Comparison of ENCODE assay signal across 9 cellular contexts in genomic region chr14:68377459-68377858, GRCh38.
DNase-seq lines count a peak whose midpoint lies in the region; ATAC-seq and TF ChIP-seq lines count a peak whose summit lies in the region.
"Had no signal": no experiment of that assay in that cellular context is flagged by ENCODE, and none has a peak within 500 bp of the region (broad histone marks: within the 10 kb centered on the region; RNA-seq: fewer than 3 reads in every experiment).

No MANE protein-coding gene starts in this region.

- peak overlapping the region in 1 of 2 experiments; percentile 40 for H3K4ac ChIP-seq in mesenchymal stem cell (ENCODE audit: low read depth in 1 of 2, low read length in 2 of 2)

- POLR2A ChIA-PET in activated CD8-positive, alpha-beta T cell treated with anti-CD3 and anti-CD28 coated beads for 36 hours (lab: Charles Lee) = interaction anchor here (0.7 to 1.7 kb wide), 3 partner anchors 31 to 411 kb away, joined by 3 to 4 read pairs (median 3); no protein-coding TSS in a partner anchor
- POLR2A ChIA-PET in activated CD8-positive, alpha-beta T cell treated with anti-CD3 and anti-CD28 coated beads, Interleukin-2, amount 10 ng/mL, durations not matched to agents 7 days and 5 days (lab: Charles Lee) = no interaction called here
- POLR2A ChIA-PET in HEK293T (lab: Yijun Ruan, JAX) = no interaction called here

- ATAC-seq in activated CD8-positive, alpha-beta T cell treated with anti-CD3 and anti-CD28 coated beads for 36 hours = no peak
- no peak for ATAC-seq in activated CD8-positive, alpha-beta T cell treated with anti-CD3 and anti-CD28 coated beads, Interleukin-2, amount 10 ng/mL, durations not matched to agents 7 days and 5 days
- ATAC-seq in upper lobe of right lung (peak; percentile 91), HG02884 (IDR thresholded peaks at IDR 0.05; ENCODE audit: unreplicated experiment) (no peak)

- no peaks in the 10 kb centered on the region for H3K79me1 ChIP-seq in mesenchymal stem cell (replicated peaks; ENCODE audit: low read length, poor library complexity, severe bottlenecking)

- H2BK12ac ChIP-seq in mesenchymal stem cell (ENCODE audit: low read length in 2 of 2) = peak overlapping the region; percentile 80 to 86

- no peaks in the 10 kb centered on the region for H3K9me3 ChIP-seq in colonic mucosa
- H3K9me3 ChIP-seq in mesenchymal stem cell (ENCODE audit: control insufficient read depth, low read length) = no peaks in the 10 kb centered on the region
- no peaks in the 10 kb centered on the region for H3K9me3 ChIP-seq in upper lobe of right lung

- no peak overlapping the region for H3K14ac ChIP-seq in mesenchymal stem cell (ENCODE audit: low read length in 2 of 2)

- peak overlapping the region; percentile 9 to 91 for H3K18ac ChIP-seq in mesenchymal stem cell (ENCODE audit: low read depth in 1 of 2, low read length in 2 of 2)

- no peak overlapping the region for H2BK120ac ChIP-seq in mesenchymal stem cell (ENCODE audit: low read depth, low read length)

- H3K4me3 ChIP-seq in colonic mucosa = no peak overlapping the region
- no peak overlapping the region for H3K4me3 ChIP-seq in mesenchymal stem cell (ENCODE audit: insufficient read depth in 1 of 2, low read depth in 1 of 2, low read length in 2 of 2)
- no peak overlapping the region for H3K4me3 ChIP-seq in upper lobe of right lung

- no peak overlapping the region for H3K23ac ChIP-seq in mesenchymal stem cell (ENCODE audit: low read length in 2 of 2)

- WGBS in mesenchymal stem cell = 80% methylated on average over 5 of the region's 8 CpGs

- peak overlapping the region; percentile 56 for H3K27ac Mint-ChIP-seq in activated CD8-positive, alpha-beta T cell treated with anti-CD3 and anti-CD28 coated beads for 36 hours
- no peak overlapping the region for H3K27ac Mint-ChIP-seq in activated CD8-positive, alpha-beta T cell treated with anti-CD3 and anti-CD28 coated beads, Interleukin-2, amount 10 ng/mL, durations not matched to agents 7 days and 5 days

- no peak overlapping the region for H2AFZ ChIP-seq in mesenchymal stem cell (ENCODE audit: low read depth, low read length)

- H3K27me3 ChIP-seq in colonic mucosa (no peaks in the 10 kb centered on the region), mesenchymal stem cell (ENCODE audit: control insufficient read depth in 1 of 2, insufficient read depth in 1 of 2, low read length in 2 of 2) (no peaks in the 10 kb centered on the region), upper lobe of right lung (no peaks in the 10 kb centered on the region)

- H2BK5ac ChIP-seq in mesenchymal stem cell (ENCODE audit: low read depth, low read length, poor library complexity, severe bottlenecking) = no peak overlapping the region

- H3K36me3 Mint-ChIP-seq in activated CD8-positive, alpha-beta T cell treated with anti-CD3 and anti-CD28 coated beads for 36 hours (ENCODE audit: low read depth) = no peaks in the 10 kb centered on the region
- peaks cover 7% of the 10 kb centered on the region for H3K36me3 Mint-ChIP-seq in activated CD8-positive, alpha-beta T cell treated with anti-CD3 and anti-CD28 coated beads, Interleukin-2, amount 10 ng/mL, durations not matched to agents 7 days and 5 days (ENCODE audit: low read depth)

- no peaks in the 10 kb centered on the region for H3K4me1 ChIP-seq in colonic mucosa
- peaks cover 1% of the 10 kb centered on the region for H3K4me1 ChIP-seq in mesenchymal stem cell (ENCODE audit: control insufficient read depth, insufficient read depth, low read depth, low read length)
- H3K4me1 ChIP-seq in upper lobe of right lung = peaks cover 51% of the 10 kb centered on the region

- H3K27ac ChIP-seq in colonic mucosa = peak overlapping the region; percentile 56
- no peak overlapping the region for H3K27ac ChIP-seq in mesenchymal stem cell (ENCODE audit: low read length, poor library complexity, severe bottlenecking)
- H3K27ac ChIP-seq in upper lobe of right lung = peak overlapping the region; percentile 49
- H3K27ac ChIP-seq: C4-2B had no signal

- no peak overlapping the region for H2AK5ac ChIP-seq in mesenchymal stem cell (ENCODE audit: low read length, severe bottlenecking)

- no peaks in the 10 kb centered on the region for H3K36me3 ChIP-seq in colonic mucosa
- no peaks in the 10 kb centered on the region for H3K36me3 ChIP-seq in mesenchymal stem cell (ENCODE audit: control insufficient read depth in 1 of 2, insufficient read depth in 2 of 2, low read depth in 1 of 2, low read length in 2 of 2)
- H3K36me3 ChIP-seq in upper lobe of right lung = no peaks in the 10 kb centered on the region

- peak overlapping the region; percentile 1 for H4K8ac ChIP-seq in mesenchymal stem cell (ENCODE audit: low read length)

- no peak overlapping the region for H3K4me3 Mint-ChIP-seq in activated CD8-positive, alpha-beta T cell treated with anti-CD3 and anti-CD28 coated beads for 36 hours
- H3K4me3 Mint-ChIP-seq in activated CD8-positive, alpha-beta T cell treated with anti-CD3 and anti-CD28 coated beads, Interleukin-2, amount 10 ng/mL, durations not matched to agents 7 days and 5 days = no peak overlapping the region

- CTCF ChIA-PET in activated CD8-positive, alpha-beta T cell treated with anti-CD3 and anti-CD28 coated beads for 36 hours (lab: Charles Lee) = interaction anchor here (0.9 to 1.3 kb wide), 2 partner anchors 125 to 128 kb away, joined by 3 read pairs; no protein-coding TSS in a partner anchor
- CTCF ChIA-PET in activated CD8-positive, alpha-beta T cell treated with anti-CD3 and anti-CD28 coated beads, Interleukin-2, amount 10 ng/mL, durations not matched to agents 7 days and 5 days (lab: Charles Lee) = interaction anchor here (0.9 to 1.5 kb wide), 9 partner anchors 10 to 486 kb away, joined by 3 to 7 read pairs (median 4); partner anchors contain the start of gene ZFP36L1
- CTCF ChIA-PET in HEK293T (lab: Yijun Ruan, JAX) = no interaction called here

- peaks cover 58% of the 10 kb centered on the region for H3K4me1 Mint-ChIP-seq in activated CD8-positive, alpha-beta T cell treated with anti-CD3 and anti-CD28 coated beads for 36 hours (ENCODE audit: low read depth)
- H3K4me1 Mint-ChIP-seq in activated CD8-positive, alpha-beta T cell treated with anti-CD3 and anti-CD28 coated beads, Interleukin-2, amount 10 ng/mL, durations not matched to agents 7 days and 5 days (ENCODE audit: low read depth) = peaks cover 61% of the 10 kb centered on the region

- no peaks in the 10 kb centered on the region for H3K9me3 Mint-ChIP-seq in activated CD8-positive, alpha-beta T cell treated with anti-CD3 and anti-CD28 coated beads for 36 hours
- H3K9me3 Mint-ChIP-seq in activated CD8-positive, alpha-beta T cell treated with anti-CD3 and anti-CD28 coated beads, Interleukin-2, amount 10 ng/mL, durations not matched to agents 7 days and 5 days (ENCODE audit: insufficient read depth) = no peaks in the 10 kb centered on the region

- no peaks in the 10 kb centered on the region for H3K27me3 Mint-ChIP-seq in activated CD8-positive, alpha-beta T cell treated with anti-CD3 and anti-CD28 coated beads for 36 hours
- H3K27me3 Mint-ChIP-seq in activated CD8-positive, alpha-beta T cell treated with anti-CD3 and anti-CD28 coated beads, Interleukin-2, amount 10 ng/mL, durations not matched to agents 7 days and 5 days (ENCODE audit: low read depth) = no peaks in the 10 kb centered on the region

- no peak overlapping the region for H3K4me2 ChIP-seq in mesenchymal stem cell (ENCODE audit: low read length, poor library complexity, severe bottlenecking)

- no peak for DNase-seq in activated CD8-positive, alpha-beta T cell treated with anti-CD3 and anti-CD28 coated beads for 36 hours
- no peak for DNase-seq in activated CD8-positive, alpha-beta T cell treated with anti-CD3 and anti-CD28 coated beads, Interleukin-2, amount 10 ng/mL, durations not matched to agents 7 days and 5 days
- DNase-seq in colonic mucosa = peak; percentile 79
- DNase-seq in mesenchymal stem cell = no peak
- no peak for DNase-seq in upper lobe of right lung
- DNase-seq in NCI-H1417 treated with DMSO at 0.1 percent for 48 hours (lab: John Stamatoyannopoulos, UW) = no peak
- no peak for DNase-seq in HEK293T (ENCODE audit: extremely low spot score)

- no peak overlapping the region for H2BK15ac ChIP-seq in mesenchymal stem cell (ENCODE audit: low read depth, poor library complexity, severe bottlenecking)

- no peak for TF ChIP-seq CTCF in activated CD8-positive, alpha-beta T cell treated with anti-CD3 and anti-CD28 coated beads for 36 hours (IDR thresholded peaks at IDR 0.05)
- TF ChIP-seq CTCF in colonic mucosa (IDR thresholded peaks at IDR 0.05) (no peak), upper lobe of right lung (IDR thresholded peaks at IDR 0.05) (no peak)

- no peak overlapping the region for H4K91ac ChIP-seq in mesenchymal stem cell (ENCODE audit: low read length)

- intact Hi-C loops in activated CD8-positive, alpha-beta T cell treated with anti-CD3 and anti-CD28 coated beads for 36 hours (cut with micrococcal nuclease) = no loop called here
- intact Hi-C loops in colonic mucosa (cut with DNase I) (no loop called here), upper lobe of right lung (cut with DNase I) (no loop called here)

- H3K9ac ChIP-seq in colonic mucosa (ENCODE audit: low read depth in 2 of 2, low read length in 2 of 2) (no peak overlapping the region), mesenchymal stem cell (ENCODE audit: low read length) (peak overlapping the region; percentile 72)

TF ChIP-seq in HEK293T, 16 proteins besides CTCF, POLR2A, EP300 and RAD21:
- TF ChIP-seq SP1 (IDR thresholded peaks at IDR 0.05) = no peak
- no peak for TF ChIP-seq TARDBP (IDR thresholded peaks at IDR 0.05)
- TF ChIP-seq BHLHE40 (IDR thresholded peaks at IDR 0.05; ENCODE audit: borderline replicate concordance) = no peak
- no peak for TF ChIP-seq NFRKB (IDR thresholded peaks at IDR 0.05)
- TF ChIP-seq PKNOX1 (IDR thresholded peaks at IDR 0.05) = no peak
- no peak for TF ChIP-seq FOXM1 (IDR thresholded peaks at IDR 0.05; ENCODE audit: borderline replicate concordance)
- no peak for TF ChIP-seq ZNF384 (IDR thresholded peaks at IDR 0.05)
- no peak for TF ChIP-seq LEF1 (IDR thresholded peaks at IDR 0.05; ENCODE audit: borderline replicate concordance)
- no peak for TF ChIP-seq FOXA1 (IDR thresholded peaks at IDR 0.05)
- no peak for TF ChIP-seq SUZ12 (IDR thresholded peaks at IDR 0.05)
- TF ChIP-seq ELF4 (IDR thresholded peaks at IDR 0.05) = no peak
- TF ChIP-seq CTBP1 (IDR thresholded peaks at IDR 0.05; ENCODE audit: borderline replicate concordance) = no peak
- no peak for TF ChIP-seq HDGF (IDR thresholded peaks at IDR 0.05; ENCODE audit: borderline replicate concordance)
- TF ChIP-seq FOXK2 (IDR thresholded peaks at IDR 0.05) = no peak
